2 cellular contexts compared by ENCODE assay signal in genomic region chr12:3186546-3187237, GRCh38.
TF ChIP-seq lines count a peak whose summit lies in the region.

No MANE protein-coding gene starts in this region.

TF ChIP-seq in H1, 55 proteins besides CTCF, POLR2A, EP300 and RAD21 (continued from another document):
- TF ChIP-seq CBX5 (IDR thresholded peaks at IDR 0.05; ENCODE audit: low read depth, low read length), result no peak
- no peak for TF ChIP-seq MAX (IDR thresholded peaks at IDR 0.05)
- no peak for TF ChIP-seq BACH1 (IDR thresholded peaks at IDR 0.05; ENCODE audit: low read length)
- no peak for TF ChIP-seq ATF2 (IDR thresholded peaks at IDR 0.05; ENCODE audit: low read length)
- TF ChIP-seq SIX5 (IDR thresholded peaks at IDR 0.05; ENCODE audit: low read depth, low read length), result no peak
- TF ChIP-seq RBBP5 (IDR thresholded peaks at IDR 0.05; ENCODE audit: borderline replicate concordance, low read depth, low read length), result no peak
- no peak for TF ChIP-seq NRF1 (IDR thresholded peaks at IDR 0.05; ENCODE audit: low read depth, low read length)
- no peak for TF ChIP-seq TCF12 (IDR thresholded peaks at IDR 0.05; ENCODE audit: low read depth, low read length)
- no peak for TF ChIP-seq E2F6 (IDR thresholded peaks at IDR 0.05)
- TF ChIP-seq CHD1 (IDR thresholded peaks at IDR 0.05; ENCODE audit: low read depth, low read length), result no peak
- no peak for TF ChIP-seq CHD7 (IDR thresholded peaks at IDR 0.05; ENCODE audit: insufficient replicate concordance, low read length)
- TF ChIP-seq SRF (IDR thresholded peaks at IDR 0.05; ENCODE audit: low read depth, low read length), result no peak

TF ChIP-seq in HepG2, 621 proteins besides CTCF, POLR2A, EP300 and RAD21 (continued from another document):
- no peak for TF ChIP-seq KMT2A (CRISPR knock-in tag; IDR thresholded peaks at IDR 0.05)
- no peak for TF ChIP-seq ZBTB49 (CRISPR knock-in tag; IDR thresholded peaks at IDR 0.05; ENCODE audit: borderline replicate concordance)
- no peak for TF ChIP-seq ZNF296 (CRISPR knock-in tag; conservative IDR thresholded peaks at IDR 0.05)
- no peak for TF ChIP-seq BRF2 (CRISPR knock-in tag; IDR thresholded peaks at IDR 0.05)
- no peak for TF ChIP-seq GTF3A (CRISPR knock-in tag; conservative IDR thresholded peaks at IDR 0.05)
- no peak for TF ChIP-seq HNF4A (CRISPR knock-in tag; IDR thresholded peaks at IDR 0.05)
